7 cellular contexts compared by ENCODE assay signal in genomic region chr14:54396493-54397335, GRCh38. TPM values are rescaled to one million over a fixed set of nuclear protein-coding genes. Genes with fewer than 3 reads are reported as not detected.
DNase-seq lines count a peak whose midpoint lies in the region; ATAC-seq, FAIRE-seq and TF ChIP-seq lines count a peak whose summit lies in the region.

Gene CDKN3 (plus strand): TSS chr14:54397007. CDS start chr14:54397069, 62 bp downstream.

- DNase-seq in GM18507 (ENCODE audit: extremely low spot score, insufficient read length, low read depth) (peak; percentile 93), NCI-H2029 (lab: John Stamatoyannopoulos, UW) (peak; percentile 100), T-helper 22 cell (ENCODE audit: low read depth) (peak; percentile 94), astrocyte of the hippocampus (ENCODE audit: low read depth, low spot score) (peak; percentile 100), hepatocyte (ENCODE audit: low spot score) (peak; percentile 99), retina (peak; percentile 98)

- no peaks in the 10 kb centered on the region for H4K20me1 ChIP-seq in hepatocyte (ENCODE audit: insufficient read depth, poor library complexity, severe bottlenecking)

- H3K79me2 ChIP-seq in hepatocyte: peaks cover 2% of the 10 kb centered on the region

- H2AFZ ChIP-seq in hepatocyte: peak within 1 kb of the TSS; percentile 55

- H3K9me2 ChIP-seq in hepatocyte (replicated peaks; ENCODE audit: insufficient read depth): no peaks in the 10 kb centered on the region

- no peaks in the 10 kb centered on the region for H3K9me3 ChIP-seq in hepatocyte (ENCODE audit: low read depth)

- H3K4me1 ChIP-seq in hepatocyte (ENCODE audit: insufficient read depth): no peaks in the 10 kb centered on the region

- peak; percentile 98 for ATAC-seq in HG02981 (IDR thresholded peaks at IDR 0.05; ENCODE audit: unreplicated experiment)

- TF ChIP-seq CTCF in hepatocyte (IDR thresholded peaks at IDR 0.05; ENCODE audit: poor library complexity): peak; percentile 44

- peak within 1 kb of the TSS; percentile 89 for H3K4me2 ChIP-seq in hepatocyte

- FAIRE-seq in GM18507 (lab: Jason Lieb, UNC): peak; percentile 99

- 3% methylated on average over 62 of the region's 76 CpGs for WGBS in hepatocyte (ENCODE audit: low lambda C conversion rate, missing lambda C conversion rate)

- H3K27ac ChIP-seq in hepatocyte: peak within 1 kb of the TSS; percentile 14

- H3K4me3 ChIP-seq in hepatocyte: peak within 1 kb of the TSS; percentile 28

- no peaks in the 10 kb centered on the region for H3K36me3 ChIP-seq in hepatocyte (replicated peaks; ENCODE audit: insufficient read depth, low read depth)

- no peaks in the 10 kb centered on the region for H3K27me3 ChIP-seq in hepatocyte

RNA-seq across cellular contexts. Expression of gene CDKN3, which starts in this region (rescaled TPM):
- 11.7 and 17.5 TPM in 2 replicates for total RNA-seq in hepatocyte
- 18.8 and 19.3 TPM in 2 replicates for polyA plus RNA-seq in hepatocyte

Comparison
In these comparisons a context has a peak if more than half of its experiments do, and no peak if none do; other contexts are left out.
1. Peak in every context shown above with its lines: DNase-seq, ATAC-seq, H3K4me3 ChIP-seq and H3K27ac ChIP-seq.